In genomic region chr11:67071420-67072284, GRCh38 we compare ENCODE assay signal across 8 cellular contexts. TPM values are rescaled to one million over a fixed set of nuclear protein-coding genes. Genes with fewer than 3 reads are reported as not detected.
DNase-seq lines count a peak whose midpoint lies in the region; ATAC-seq, FAIRE-seq and TF ChIP-seq lines count a peak whose summit lies in the region.

No MANE protein-coding gene starts in this region.

- intact Hi-C loops in Right ventricle myocardium inferior (cut with DNase I) = no loop called here
- intact Hi-C loops in prostate gland (cut with DNase I) = no loop called here

- no peaks in the 10 kb centered on the region for H3K27me3 ChIP-seq in SJSA1 (replicated peaks)
- no peaks in the 10 kb centered on the region for H3K27me3 ChIP-seq in prostate gland (replicated peaks; ENCODE audit: insufficient read depth)

- POLR2A ChIA-PET in AG04449 (lab: Yijun Ruan, JAX) = no interaction called here

- no peaks in the 10 kb centered on the region for H3K9me3 ChIP-seq in SJSA1 (replicated peaks)
- no peaks in the 10 kb centered on the region for H3K9me3 ChIP-seq in prostate gland

- CTCF ChIA-PET in AG04449 (lab: Yijun Ruan, JAX) = interaction anchor here (1.1 to 9.4 kb wide), 6 partner anchors 10 to 243 kb away, joined by 3 to 57 read pairs (median 5); no protein-coding TSS in a partner anchor
- CTCF ChIA-PET in activated naive CD4-positive, alpha-beta T cell treated with anti-CD3 and anti-CD28 coated beads, Interleukin-2, amount 10 ng/mL, durations not matched to agents 7 days and 5 days (lab: Charles Lee) = interaction anchor here (1.0 to 5.1 kb wide), 7 partner anchors 10 to 377 kb away, joined by 3 to 48 read pairs (median 4); partner anchors contain the start of gene RHOD

- H3K4me3 ChIP-seq in AG04449 (ENCODE audit: low read depth, low read length) = no peak overlapping the region
- no peak overlapping the region for H3K4me3 ChIP-seq in SJSA1
- no peak overlapping the region for H3K4me3 ChIP-seq in prostate gland

- 72% methylated on average over 51 of the region's 53 CpGs for WGBS in prostate gland

- ATAC-seq in Right ventricle myocardium inferior = peak; percentile 87

- no peak overlapping the region for H3K27ac Mint-ChIP-seq in activated naive CD4-positive, alpha-beta T cell treated with anti-CD3 and anti-CD28 coated beads, Interleukin-2, amount 10 ng/mL, durations not matched to agents 7 days and 5 days

- no peaks in the 10 kb centered on the region for H3K9me3 Mint-ChIP-seq in activated naive CD4-positive, alpha-beta T cell treated with anti-CD3 and anti-CD28 coated beads, Interleukin-2, amount 10 ng/mL, durations not matched to agents 7 days and 5 days

- H3K4me1 ChIP-seq in SJSA1 (replicated peaks) (peaks cover 3% of the 10 kb centered on the region; the same call in 1 of the 2 replicates), prostate gland (replicated peaks) (no peaks in the 10 kb centered on the region)

- H3K36me3 ChIP-seq in SJSA1 = no peaks in the 10 kb centered on the region
- no peaks in the 10 kb centered on the region for H3K36me3 ChIP-seq in prostate gland

- H3K36me3 Mint-ChIP-seq in activated naive CD4-positive, alpha-beta T cell treated with anti-CD3 and anti-CD28 coated beads, Interleukin-2, amount 10 ng/mL, durations not matched to agents 7 days and 5 days = no peaks in the 10 kb centered on the region

- peaks cover 4% of the 10 kb centered on the region for H3K4me1 Mint-ChIP-seq in activated naive CD4-positive, alpha-beta T cell treated with anti-CD3 and anti-CD28 coated beads, Interleukin-2, amount 10 ng/mL, durations not matched to agents 7 days and 5 days

- H3K4me3 Mint-ChIP-seq in activated naive CD4-positive, alpha-beta T cell treated with anti-CD3 and anti-CD28 coated beads, Interleukin-2, amount 10 ng/mL, durations not matched to agents 7 days and 5 days = no peak overlapping the region

- FAIRE-seq in H54 (lab: Jason Lieb, UNC) = no peak
- no peak for FAIRE-seq in urothelium cell line (lab: Jason Lieb, UNC)

- no peak for TF ChIP-seq POLR2A in H54 (IDR thresholded peaks at IDR 0.05; ENCODE audit: low read depth, low read length)
- TF ChIP-seq POLR2A in prostate gland (IDR thresholded peaks at IDR 0.05) = no peak

- DNase-seq in AG04449 (ENCODE audit: low read depth, low spot score) = no peak
- peak; percentile 70 for DNase-seq in H54 (ENCODE audit: insufficient read length, low spot score)
- peak; percentile 54 to 79 for DNase-seq in SJSA1 (ENCODE audit: low read depth in 1 of 2, low spot score in 2 of 2)
- peak; percentile 84 for DNase-seq in activated naive CD4-positive, alpha-beta T cell treated with anti-CD3 and anti-CD28 coated beads, Interleukin-2, amount 10 ng/mL, durations not matched to agents 7 days and 5 days
- DNase-seq in Right ventricle myocardium inferior (ENCODE audit: missing footprints) = peak; percentile 91
- peak; percentile 39 for DNase-seq in prostate gland (ENCODE audit: low spot score)
- DNase-seq in urothelium cell line (ENCODE audit: low spot score) = peak; percentile 69
- DNase-seq in NCI-H187 treated with DMSO at 0.1 percent for 48 hours (lab: John Stamatoyannopoulos, UW) = no peak

- TF ChIP-seq CTCF in AG04449 (IDR thresholded peaks at IDR 0.05; ENCODE audit: insufficient read depth, low read length, missing control alignments) (peak; percentile 93), prostate gland (IDR thresholded peaks at IDR 0.05) (peak; percentile 20 to 68 (median 56))

- no peak overlapping the region for H3K27ac ChIP-seq in SJSA1
- no peak overlapping the region for H3K27ac ChIP-seq in prostate gland

- peaks cover 42% of the 10 kb centered on the region for H3K27me3 Mint-ChIP-seq in activated naive CD4-positive, alpha-beta T cell treated with anti-CD3 and anti-CD28 coated beads, Interleukin-2, amount 10 ng/mL, durations not matched to agents 7 days and 5 days

RNA-seq across cellular contexts. Expression of gene RHOD, which starts 15.0 kb away (rescaled TPM):
- not detected in 2 replicates for total RNA-seq in SJSA1 (2014; rRNA removed; shearing (Covaris generic))
- total RNA-seq in Right ventricle myocardium inferior (62.5 TPM), prostate gland (10 to 100 TPM; 26.2 to 69.5 TPM)

RNA-seq across cellular contexts. Expression of gene KDM2A, which starts 47.4 kb away (rescaled TPM):
- 30.4 and 41.2 TPM in 2 replicates for total RNA-seq in SJSA1 (2014; rRNA removed; shearing (Covaris generic))
- 41.3 TPM for total RNA-seq in Right ventricle myocardium inferior
- 10 to 100 TPM; 50.3 to 97.6 TPM for total RNA-seq in prostate gland

RNA-seq across cellular contexts. Expression of gene SYT12, which starts 48.7 kb away (rescaled TPM):
- 0.13 and 0.29 TPM in 2 replicates for total RNA-seq in SJSA1 (2014; rRNA removed; shearing (Covaris generic))
- total RNA-seq in Right ventricle myocardium inferior (0.32 TPM), prostate gland (1 to 10 TPM; 2.1 to 3.4 TPM)

Comparison
In these comparisons a context has a peak if more than half of its experiments do, and no peak if none do; other contexts are left out.
1. DNase-seq: peak in H54 (single experiment), SJSA1 (2 of 2), activated naive CD4-positive, alpha-beta T cell treated with anti-CD3 and anti-CD28 coated beads, Interleukin-2, amount 10 ng/mL, durations not matched to agents 7 days and 5 days (single experiment), Right ventricle myocardium inferior (single experiment), prostate gland (single experiment) and urothelium cell line (single experiment); none in AG04449 (single experiment) and NCI-H187 treated with DMSO at 0.1 percent for 48 hours (single experiment).
2. RNA of gene RHOD, which starts 15.0 kb away (total RNA-seq): 26.2 to 69.5 TPM in prostate gland and 62.5 TPM in Right ventricle myocardium inferior (single experiment); not detected in SJSA1; every median in the first group is over 10 times any median in the second.